In genomic region chr10:88745633-88746032, GRCh38 we compare ENCODE assay signal across 33 cellular contexts. TPM values are rescaled to one million over a fixed set of nuclear protein-coding genes. Genes with fewer than 3 reads are reported as not detected.
"Had no signal": no experiment of that assay in that cellular context is flagged by ENCODE, and none has a peak within 500 bp of the region (broad histone marks: within the 10 kb centered on the region; RNA-seq: fewer than 3 reads in every experiment).

No MANE protein-coding gene starts in this region.

- H3K9me3 ChIP-seq: testis, thyroid gland, tibial artery, upper lobe of right lung, uterus had no signal

- H3K36me3 Mint-ChIP-seq: stimulated activated effector memory CD8-positive, alpha-beta T cell treated with anti-CD3 and anti-CD28 coated beads, Interleukin-12 subunit alpha, Interleukin-12 subunit beta, amount 100 ng/mL, for 72 hours; type B pancreatic cell had no signal

- H3K9me3 Mint-ChIP-seq: type B pancreatic cell had no signal

- DNase-seq: stimulated activated CD4-positive, alpha-beta T cell treated with anti-CD3 and anti-CD28 coated beads, Interleukin-2, amount 100 ng/mL, for 48 hours; stimulated activated CD4-positive, alpha-beta T cell treated with anti-CD3 and anti-CD28 coated beads, Interleukin-4, amount 100 ng/mL, for 1 hour; stimulated activated CD4-positive, alpha-beta T cell treated with anti-CD3 and anti-CD28 coated beads, Interleukin-4, amount 100 ng/mL, for 24 hours; stimulated activated CD4-positive, alpha-beta T cell treated with anti-CD3 and anti-CD28 coated beads, Interleukin-4, amount 100 ng/mL, for 4 hours; stimulated activated CD8-positive, alpha-beta memory T cell treated with anti-CD3 and anti-CD28 coated beads, Interleukin-4, amount 100 ng/mL, for 48 hours; stimulated activated naive B cell treated with anti-CD40 and anti-IgM and Interleukin-4, amounts not matched to agents 10 μg/mL and 1 μg/mL and 100 μg/mL, for 72 hours; stimulated activated naive CD4-positive, alpha-beta T cell; stimulated activated naive CD4-positive, alpha-beta T cell treated with Interleukin-2 at 50 U/mL for 16 hours; stimulated activated naive CD8-positive, alpha-beta T cell treated with anti-CD3 and anti-CD28 coated beads, Interleukin-15, amount 100 ng/mL, for 72 hours; stimulated activated naive CD8-positive, alpha-beta T cell treated with anti-CD3 and anti-CD28 coated beads, Interleukin-15, Interleukin-2, amounts not matched to agents 100 U/mL and 50 U/mL, for 24 hours; stomach; substantia nigra; testis; thyroid gland; tibial artery; transverse colon; trophoblast cell; upper lobe of left lung; upper lobe of right lung; uterus had no signal

- H3K27ac Mint-ChIP-seq: stimulated activated effector memory CD8-positive, alpha-beta T cell treated with anti-CD3 and anti-CD28 coated beads, Interleukin-12 subunit alpha, Interleukin-12 subunit beta, amount 100 ng/mL, for 72 hours; stimulated activated memory B cell treated with anti-CD40 and anti-IgM and Interleukin-4, amounts not matched to agents 10 μg/mL and 1 μg/mL and 100 μg/mL, for 72 hours; stimulated activated naive B cell treated with anti-CD40 and anti-IgM and Interleukin-4, amounts not matched to agents 10 μg/mL and 1 μg/mL and 100 μg/mL, for 72 hours; stimulated activated naive CD8-positive, alpha-beta T cell treated with anti-CD3 and anti-CD28 coated beads, Interleukin-15, Interleukin-2, amounts not matched to agents 100 ng/mL and 50 ng/mL, for 24 hours; type B pancreatic cell had no signal

- H3K27ac ChIP-seq: stomach, suprapubic skin, testis, thoracic aorta, thyroid gland, tibial artery, tibial nerve, transverse colon, upper lobe of left lung, upper lobe of right lung, uterus, vagina had no signal

- FAIRE-seq: urothelium cell line had no signal

- H3K4me3 Mint-ChIP-seq: stimulated activated effector memory CD8-positive, alpha-beta T cell treated with anti-CD3 and anti-CD28 coated beads, Interleukin-12 subunit alpha, Interleukin-12 subunit beta, amount 100 ng/mL, for 72 hours; stimulated activated memory B cell treated with anti-CD40 and anti-IgM and Interleukin-4, amounts not matched to agents 10 μg/mL and 1 μg/mL and 100 μg/mL, for 72 hours; stimulated activated naive B cell treated with anti-CD40 and anti-IgM and Interleukin-4, amounts not matched to agents 10 μg/mL and 1 μg/mL and 100 μg/mL, for 72 hours; stimulated activated naive CD8-positive, alpha-beta T cell treated with anti-CD3 and anti-CD28 coated beads, Interleukin-15, amount 100 ng/mL, for 72 hours; stimulated activated naive CD8-positive, alpha-beta T cell treated with anti-CD3 and anti-CD28 coated beads, Interleukin-15, Interleukin-2, amounts not matched to agents 100 ng/mL and 50 ng/mL, for 24 hours; type B pancreatic cell had no signal

- H3K4me1 Mint-ChIP-seq: stimulated activated effector memory CD8-positive, alpha-beta T cell treated with anti-CD3 and anti-CD28 coated beads, Interleukin-12 subunit alpha, Interleukin-12 subunit beta, amount 100 ng/mL, for 72 hours; stimulated activated memory B cell treated with anti-CD40 and anti-IgM and Interleukin-4, amounts not matched to agents 10 μg/mL and 1 μg/mL and 100 μg/mL, for 72 hours had no signal

- H3K4me3 ChIP-seq: stomach, suprapubic skin, testis, thoracic aorta, thyroid gland, tibial artery, tibial nerve, transverse colon, upper lobe of left lung, upper lobe of right lung, uterus, vagina had no signal

- H3K36me3 ChIP-seq: stomach, suprapubic skin, thoracic aorta, thyroid gland, tibial artery, tibial nerve, transverse colon, upper lobe of left lung, upper lobe of right lung, uterus, vagina had no signal

- H3K4me1 ChIP-seq: stomach, suprapubic skin, testis, thyroid gland, tibial artery, tibial nerve, transverse colon, upper lobe of left lung, upper lobe of right lung, uterus, vagina had no signal

- ATAC-seq: stimulated activated effector memory CD8-positive, alpha-beta T cell treated with anti-CD3 and anti-CD28 coated beads, Interleukin-12 subunit alpha, Interleukin-12 subunit beta, amount 100 ng/mL, for 72 hours; stimulated activated memory B cell treated with anti-CD40 and anti-IgM and Interleukin-4, amounts not matched to agents 10 μg/mL and 1 μg/mL and 100 μg/mL, for 72 hours; stimulated activated naive B cell treated with anti-CD40 and anti-IgM and Interleukin-4, amounts not matched to agents 10 μg/mL and 1 μg/mL and 100 μg/mL, for 72 hours; stimulated activated naive CD8-positive, alpha-beta T cell treated with anti-CD3 and anti-CD28 coated beads, Interleukin-15, amount 100 ng/mL, for 72 hours; stimulated activated naive CD8-positive, alpha-beta T cell treated with anti-CD3 and anti-CD28 coated beads, Interleukin-15, Interleukin-2, amounts not matched to agents 100 U/mL and 50 U/mL, for 24 hours; upper lobe of right lung had no signal

- H3K27me3 Mint-ChIP-seq: type B pancreatic cell had no signal

RNA-seq across cellular contexts. Expression of gene LIPN, which starts 14.2 kb away (rescaled TPM):
- total RNA-seq: thoracic aorta, thyroid gland, tibial nerve, ureter, urinary bladder, uterus, vagina had no signal

RNA-seq across cellular contexts. Expression of gene LIPK, which starts 39.6 kb away (rescaled TPM):
- total RNA-seq: stomach, subcutaneous adipose tissue, temporal lobe, testis, thoracic aorta, thyroid gland, tibial nerve, transverse colon, upper lobe of left lung, upper lobe of right lung, ureter, urinary bladder, uterus, vagina had no signal

RNA-seq across cellular contexts. Expression of gene LIPM, which starts 56.9 kb away (rescaled TPM):
- total RNA-seq: stomach, subcutaneous adipose tissue, temporal lobe, testis, thoracic aorta, thyroid gland, tibial nerve, transverse colon, upper lobe of left lung, upper lobe of right lung, ureter, urinary bladder, uterus, vagina had no signal
